ENCODE assay signal across 1 cellular context in genomic region chr2:48420512-48421197, GRCh38.
A peak's percentile ranks its signal among the peaks of the same experiment; 100 is the strongest.
TF ChIP-seq lines count a peak whose summit lies in the region.

No MANE protein-coding gene starts in this region.

TF ChIP-seq in H1, 55 proteins besides CTCF, POLR2A, EP300 and RAD21 (continued from another document):
- TF ChIP-seq SP1 (IDR thresholded peaks at IDR 0.05; ENCODE audit: low read depth, low read length) (no peak), JUN (IDR thresholded peaks at IDR 0.05; ENCODE audit: low read depth, low read length) (no peak), ATF2 (IDR thresholded peaks at IDR 0.05; ENCODE audit: low read length) (peak; percentile 38; the same call in 1 of the 2 replicates), SAP30 (IDR thresholded peaks at IDR 0.05; ENCODE audit: insufficient read depth, insufficient replicate concordance, low read length) (no peak)
